ENCODE assay signal across 9 cellular contexts in genomic region chr21:44051462-44051941, GRCh38. TPM values are rescaled to one million over a fixed set of nuclear protein-coding genes. Genes with fewer than 3 reads are reported as not detected.
DNase-seq lines count a peak whose midpoint lies in the region; TF ChIP-seq lines count a peak whose summit lies in the region.
"Had no signal": no experiment of that assay in that cellular context is flagged by ENCODE, and none has a peak within 500 bp of the region (broad histone marks: within the 10 kb centered on the region; RNA-seq: fewer than 3 reads in every experiment).

No MANE protein-coding gene starts in this region.

- H3K36me3 Mint-ChIP-seq in endodermal cell (ENCODE audit: low read depth) = peaks cover 40% of the 10 kb centered on the region

- H3K9ac ChIP-seq in endodermal cell (ENCODE audit: extremely low read depth, low read length, poor library complexity, severe bottlenecking) (no peak overlapping the region), skeletal muscle tissue (ENCODE audit: low read depth in 1 of 3, low read length in 3 of 3) (peak overlapping the region in 2 of 3 donors; percentile 70 to 75)

- 91 to 92% methylated on average over 9 to 11 of the region's 11 CpGs for WGBS in endodermal cell (ENCODE audit: insufficient coverage in 1 of 2, insufficient read length in 1 of 2), 2 experiments

- DNase-seq in LHCN-M2 (ENCODE audit: low read depth) (peak; percentile 90), endodermal cell (no peak), medulla oblongata (ENCODE audit: extremely low spot score) (peak; percentile 64), NCI-H82 (lab: John Stamatoyannopoulos, UW) (no peak), NCI-H526 treated with DMSO at 0.1 percent for 48 hours (lab: John Stamatoyannopoulos, UW) (no peak), HPDE6-E6E7 (ENCODE audit: extremely low spot score) (no peak), NCI-H2227 (lab: John Stamatoyannopoulos, UW; ENCODE audit: unreplicated experiment) (no peak)
- DNase-seq: Kasumi-1 had no signal

- H3K9me3 ChIP-seq in endodermal cell (ENCODE audit: control insufficient read depth, low read length) (no peaks in the 10 kb centered on the region), skeletal muscle tissue (ENCODE audit: control insufficient read depth in 3 of 3, low read length in 3 of 3) (no peaks in the 10 kb centered on the region)

- H3K4me3 Mint-ChIP-seq in endodermal cell = no peak overlapping the region

- TF ChIP-seq CTCF in endodermal cell (conservative IDR thresholded peaks at IDR 0.05) = no peak

- H3K27me3 ChIP-seq in endodermal cell (ENCODE audit: control insufficient read depth, insufficient read depth, low read length, poor library complexity, severe bottlenecking) (no peaks in the 10 kb centered on the region), skeletal muscle tissue (ENCODE audit: control insufficient read depth in 3 of 3, insufficient read depth in 3 of 3, low read length in 3 of 3) (no peaks in the 10 kb centered on the region)

- H3K27ac ChIP-seq in endodermal cell (ENCODE audit: low read depth, low read length) (no peak overlapping the region), skeletal muscle tissue (ENCODE audit: low read depth, low read length) (peak overlapping the region; percentile 50)

- peaks cover 11% of the 10 kb centered on the region for H3K4me1 Mint-ChIP-seq in endodermal cell

- no peaks in the 10 kb centered on the region for H3K27me3 Mint-ChIP-seq in endodermal cell (ENCODE audit: insufficient read depth)

- peaks cover 53% of the 10 kb centered on the region for H3K36me3 ChIP-seq in endodermal cell (ENCODE audit: control insufficient read depth, insufficient read depth, low read length)
- H3K36me3 ChIP-seq in skeletal muscle tissue (ENCODE audit: control insufficient read depth in 3 of 3, insufficient read depth in 3 of 3, low read length in 3 of 3) = peaks cover 8 to 9% (median 8%) of the 10 kb centered on the region in 3 donors

- no peaks in the 10 kb centered on the region for H3K9me3 Mint-ChIP-seq in endodermal cell

- H3K4me3 ChIP-seq in endodermal cell (ENCODE audit: low read length) (no peak overlapping the region), skeletal muscle tissue (ENCODE audit: low read length in 3 of 3) (peak overlapping the region in 1 of 3 donors; percentile 16)

- H3K4me1 ChIP-seq in endodermal cell (ENCODE audit: control insufficient read depth, insufficient read depth, low read length) (no peaks in the 10 kb centered on the region), skeletal muscle tissue (ENCODE audit: control insufficient read depth in 3 of 3, insufficient read depth in 3 of 3, low read length in 3 of 3) (peaks cover 24 to 31% (median 30%) of the 10 kb centered on the region in 3 donors)

- H3K27ac Mint-ChIP-seq in endodermal cell = peak overlapping the region; percentile 84

RNA-seq across cellular contexts. Expression of gene TRAPPC10, which starts 39.4 kb away (rescaled TPM):
- total RNA-seq in LHCN-M2 (2014; rRNA removed) (21.0 and 21.4 TPM in 2 replicates), endodermal cell (10 to 100 TPM; 36.8 to 40.1 TPM), skeletal muscle tissue (7.3 TPM)
- polyA plus RNA-seq in LHCN-M2 (2012) = 14.2 TPM
- polyA plus RNA-seq in endodermal cell (2013, experiment 1 of 2) = 18.6 TPM
- polyA plus RNA-seq in endodermal cell (2013, experiment 2 of 2) = 18.9 TPM

RNA-seq across cellular contexts. Expression of gene PWP2, which starts 55.7 kb away (rescaled TPM):
- total RNA-seq in LHCN-M2 (2014; rRNA removed) (28.0 and 36.8 TPM in 2 replicates), endodermal cell (1 to 10 TPM; 9.1 to 9.6 TPM), skeletal muscle tissue (7.3 TPM)
- polyA plus RNA-seq in LHCN-M2 (2012) = 10.0 TPM
- polyA plus RNA-seq in endodermal cell (2013, experiment 1 of 2) = 6.1 TPM
- 2.9 TPM for polyA plus RNA-seq in endodermal cell (2013, experiment 2 of 2)

Comparison
In these comparisons a context has a peak if more than half of its experiments do, and no peak if none do; other contexts are left out.
1. DNase-seq: peak in LHCN-M2 (single experiment) and medulla oblongata (single experiment); none in endodermal cell (single experiment), NCI-H82 (single experiment), NCI-H526 treated with DMSO at 0.1 percent for 48 hours (single experiment), HPDE6-E6E7 (single experiment) and NCI-H2227 (single experiment).